19 cellular contexts compared by ENCODE assay signal in genomic region chr16:50290856-50291255, GRCh38. TPM values are rescaled to one million over a fixed set of nuclear protein-coding genes. Genes with fewer than 3 reads are reported as not detected.
DNase-seq lines count a peak whose midpoint lies in the region; ATAC-seq and TF ChIP-seq lines count a peak whose summit lies in the region.
"Had no signal": no experiment of that assay in that cellular context is flagged by ENCODE, and none has a peak within 500 bp of the region (broad histone marks: within the 10 kb centered on the region; RNA-seq: fewer than 3 reads in every experiment).

No MANE protein-coding gene starts in this region.

- no peak overlapping the region for H3K4me2 ChIP-seq in neural progenitor cell
- H3K4me2 ChIP-seq: A549, GM23338 had no signal

- H3K27ac Mint-ChIP-seq in CD4-positive, CD25-positive, alpha-beta regulatory T cell: peak overlapping the region in 2 of 3 donors; percentile 14 to 25
- H3K27ac Mint-ChIP-seq in effector memory CD8-positive, alpha-beta T cell: peak overlapping the region; percentile 60 to 83
- H3K27ac Mint-ChIP-seq in neural progenitor cell: peak overlapping the region; percentile 81
- no peak overlapping the region; the same call in 1 of the 2 replicates for H3K27ac Mint-ChIP-seq in WTC11
- H3K27ac Mint-ChIP-seq: GM23338, H9 had no signal

- H3K36me3 Mint-ChIP-seq in CD4-positive, CD25-positive, alpha-beta regulatory T cell: peaks cover 22% of the 10 kb centered on the region
- H3K36me3 Mint-ChIP-seq in effector memory CD8-positive, alpha-beta T cell (ENCODE audit: insufficient read depth): peaks cover 77% of the 10 kb centered on the region
- no peaks in the 10 kb centered on the region for H3K36me3 Mint-ChIP-seq in neural progenitor cell
- peaks cover 6% of the 10 kb centered on the region; the same call in 1 of the 2 replicates for H3K36me3 Mint-ChIP-seq in WTC11

- peak overlapping the region in 1 of 4 donors; percentile 76 for H3K4me3 Mint-ChIP-seq in CD4-positive, CD25-positive, alpha-beta regulatory T cell
- no peak overlapping the region for H3K4me3 Mint-ChIP-seq in effector memory CD8-positive, alpha-beta T cell
- H3K4me3 Mint-ChIP-seq in neural progenitor cell (no peak overlapping the region), WTC11 (no peak overlapping the region)
- H3K4me3 Mint-ChIP-seq: CD8-positive, alpha-beta T cell; GM23338; H9 had no signal

- H3K79me2 ChIP-seq in neural progenitor cell (ENCODE audit: low read depth): no peaks in the 10 kb centered on the region

- no peak overlapping the region for H3K27ac ChIP-seq in CD4-positive, CD25-positive, alpha-beta regulatory T cell (ENCODE audit: insufficient read depth, low read length, poor library complexity, severe bottlenecking)
- peak overlapping the region; percentile 8 for H3K27ac ChIP-seq in KOPT-K1 (ENCODE audit: low read depth, low read length, poor library complexity, severe bottlenecking)
- H3K27ac ChIP-seq in neural progenitor cell: no peak overlapping the region
- H3K27ac ChIP-seq: A549, C4-2B had no signal

- H2AFZ ChIP-seq in neural progenitor cell (replicated peaks): no peak overlapping the region
- H2AFZ ChIP-seq: GM23338 had no signal

- peaks cover 0 to 27% (median 6%) of the 10 kb centered on the region in 4 donors for H3K4me1 Mint-ChIP-seq in CD4-positive, CD25-positive, alpha-beta regulatory T cell
- H3K4me1 Mint-ChIP-seq in effector memory CD8-positive, alpha-beta T cell (ENCODE audit: low read depth in 2 of 2): peaks cover 30 to 47% of the 10 kb centered on the region in 2 donors
- peaks cover 4% of the 10 kb centered on the region for H3K4me1 Mint-ChIP-seq in neural progenitor cell
- no peaks in the 10 kb centered on the region for H3K4me1 Mint-ChIP-seq in WTC11
- H3K4me1 Mint-ChIP-seq: GM23338 had no signal

- H3K9me3 ChIP-seq in CD4-positive, CD25-positive, alpha-beta regulatory T cell (ENCODE audit: control insufficient read depth in 2 of 2, low read length in 2 of 2): no peaks in the 10 kb centered on the region
- H3K9me3 ChIP-seq in KOPT-K1 (ENCODE audit: insufficient read depth, low read length, poor library complexity, severe bottlenecking): peaks cover 8% of the 10 kb centered on the region
- H3K9me3 ChIP-seq in neural progenitor cell (ENCODE audit: low read depth): no peaks in the 10 kb centered on the region
- H3K9me3 ChIP-seq: A549, BE2C had no signal

- CTCF ChIA-PET in WTC11 (lab: Charles Lee): no interaction called here

- peaks cover 85% of the 10 kb centered on the region for H3K36me3 ChIP-seq in CD4-positive, CD25-positive, alpha-beta regulatory T cell (ENCODE audit: control insufficient read depth, insufficient read depth, low read length)
- H3K36me3 ChIP-seq in KOPT-K1 (ENCODE audit: insufficient read depth, low read length): peaks cover 73% of the 10 kb centered on the region; the same call in 1 of the 2 replicates
- H3K36me3 ChIP-seq in neural progenitor cell: no peaks in the 10 kb centered on the region
- H3K36me3 ChIP-seq: BE2C had no signal

- DNase-seq in CD4-positive, CD25-positive, alpha-beta regulatory T cell: no peak
- DNase-seq in effector memory CD8-positive, alpha-beta T cell: no peak
- no peak for DNase-seq in neural progenitor cell (ENCODE audit: low spot score)
- no peak for DNase-seq in WTC11 (ENCODE audit: low spot score)
- DNase-seq in activated CD8-positive, alpha-beta memory T cell treated with anti-CD3 and anti-CD28 coated beads, Interleukin-2, amount 50 U/mL, for 4 hours: no peak
- DNase-seq: BE2C, COR-L47, DMS153, DMS79 treated with DMSO at 0.1 percent for 48 hours, EL, GDM1, H9, IMR-90 had no signal

- POLR2A ChIA-PET in WTC11 (lab: Charles Lee): no interaction called here

- peaks cover 0 to 3% (median 0%) of the 10 kb centered on the region in 7 donors for H3K9me3 Mint-ChIP-seq in CD4-positive, CD25-positive, alpha-beta regulatory T cell
- H3K9me3 Mint-ChIP-seq in effector memory CD8-positive, alpha-beta T cell: no peaks in the 10 kb centered on the region
- peaks cover 4% of the 10 kb centered on the region for H3K9me3 Mint-ChIP-seq in neural progenitor cell
- peaks cover 6% of the 10 kb centered on the region for H3K9me3 Mint-ChIP-seq in WTC11
- H3K9me3 Mint-ChIP-seq: CD8-positive, alpha-beta T cell had no signal

- no peak overlapping the region for H3K4me3 ChIP-seq in CD4-positive, CD25-positive, alpha-beta regulatory T cell (ENCODE audit: low read depth, low read length)
- no peak overlapping the region for H3K4me3 ChIP-seq in neural progenitor cell
- H3K4me3 ChIP-seq: A549, GM23338 had no signal

- no peaks in the 10 kb centered on the region for H3F3A ChIP-seq in neural progenitor cell (ENCODE audit: low read depth)

- H3K4me1 ChIP-seq in CD4-positive, CD25-positive, alpha-beta regulatory T cell (ENCODE audit: control insufficient read depth, insufficient read depth, low read length, poor library complexity, severe bottlenecking): peaks cover 11% of the 10 kb centered on the region
- no peaks in the 10 kb centered on the region for H3K4me1 ChIP-seq in neural progenitor cell
- H3K4me1 ChIP-seq: A549, BE2C had no signal

- H3K27me3 ChIP-seq in CD4-positive, CD25-positive, alpha-beta regulatory T cell (ENCODE audit: control insufficient read depth, insufficient read depth, low read length): no peaks in the 10 kb centered on the region
- no peaks in the 10 kb centered on the region for H3K27me3 ChIP-seq in neural progenitor cell
- H3K27me3 ChIP-seq: BE2C had no signal

- H4K20me1 ChIP-seq in neural progenitor cell (ENCODE audit: low read depth): no peaks in the 10 kb centered on the region

- TF ChIP-seq CTCF in neural progenitor cell (IDR thresholded peaks at IDR 0.05) (no peak), WTC11 (IDR thresholded peaks at IDR 0.05) (no peak)

- no peak for ATAC-seq in CD4-positive, CD25-positive, alpha-beta regulatory T cell (ENCODE audit: low read depth in 2 of 2)
- ATAC-seq in effector memory CD8-positive, alpha-beta T cell (replicated peaks): no peak
- ATAC-seq in GM19395 (IDR thresholded peaks at IDR 0.05; ENCODE audit: unreplicated experiment): no peak
- ATAC-seq in WTC11: no peak
- ATAC-seq: A549; CD8-positive, alpha-beta T cell; GM23338 had no signal

- H3K27me3 Mint-ChIP-seq in CD4-positive, CD25-positive, alpha-beta regulatory T cell: no peaks in the 10 kb centered on the region
- no peaks in the 10 kb centered on the region for H3K27me3 Mint-ChIP-seq in effector memory CD8-positive, alpha-beta T cell
- H3K27me3 Mint-ChIP-seq in neural progenitor cell (ENCODE audit: insufficient read depth, low read depth): peaks cover 5% of the 10 kb centered on the region
- no peaks in the 10 kb centered on the region; the same call in 1 of the 2 replicates for H3K27me3 Mint-ChIP-seq in WTC11 (ENCODE audit: low read depth)

- H3K9ac ChIP-seq in neural progenitor cell: no peak overlapping the region

TF ChIP-seq in WTC11, 78 proteins besides CTCF, POLR2A, EP300 and RAD21 (continues in another document):
- TF ChIP-seq AR (CRISPR knock-in tag; IDR thresholded peaks at IDR 0.05) (no peak), HMGXB4 (CRISPR knock-in tag; IDR thresholded peaks at IDR 0.05) (no peak), SOX15 (CRISPR knock-in tag; IDR thresholded peaks at IDR 0.05) (no peak), MYBL2 (CRISPR knock-in tag; IDR thresholded peaks at IDR 0.05) (no peak), ZSCAN18 (CRISPR knock-in tag; IDR thresholded peaks at IDR 0.05) (no peak), NR1H2 (CRISPR knock-in tag; IDR thresholded peaks at IDR 0.05) (no peak)

RNA-seq across cellular contexts. Expression of gene ADCY7, which starts 24.5 kb away (rescaled TPM):
- 233 TPM for total RNA-seq in CD4-positive, CD25-positive, alpha-beta regulatory T cell
- polyA plus RNA-seq in CD4-positive, CD25-positive, alpha-beta regulatory T cell: 10 to 100 TPM; 33.1 to 52.3 (median 46.6) TPM
- total RNA-seq in neural progenitor cell (ENCODE audit: low replicate concordance) (2.5 and 13.2 TPM in 2 replicates), WTC11 (2021) (5.9 to 8.0 TPM (median 6.6 TPM) in 3 replicates)

Comparison
In these comparisons a context has a peak if more than half of its experiments do, and no peak if none do; other contexts are left out.
1. RNA of gene ADCY7, which starts 24.5 kb away (total RNA-seq): 233 TPM in CD4-positive, CD25-positive, alpha-beta regulatory T cell (single experiment); 5.9 to 8.0 TPM in WTC11 and 2.5 to 13.2 TPM in neural progenitor cell; every median in the first group is over 10 times any median in the second.